8 cellular contexts compared by ENCODE assay signal in genomic region chr11:66081505-66081904, GRCh38. TPM values are rescaled to one million over a fixed set of nuclear protein-coding genes. Genes with fewer than 3 reads are reported as not detected.
DNase-seq lines count a peak whose midpoint lies in the region; ATAC-seq and TF ChIP-seq lines count a peak whose summit lies in the region.

No MANE protein-coding gene starts in this region.

- TF ChIP-seq POLR2A in heart left ventricle (IDR thresholded peaks at IDR 0.05): no peak

- peak; percentile 43 for DNase-seq in GM10266 (ENCODE audit: extremely low spot score)
- DNase-seq in OCI-M1 (lab: John Stamatoyannopoulos, UW): peak; percentile 86
- DNase-seq in activated T-helper 1 cell treated with anti-CD3 and anti-CD28 coated beads, Interleukin-2, amount 50 U/mL, for 16 hours (ENCODE audit: low read depth in 1 of 2, low spot score in 1 of 2): peak; percentile 49 to 52
- peak in 4 of 5 donors; percentile 40 to 63 (median 46) for DNase-seq in heart left ventricle
- DNase-seq in stimulated activated CD4-positive, alpha-beta T cell treated with anti-CD3 and anti-CD28 coated beads, Interleukin-1b, Interleukin-23, amount 100 ng/mL, for 48 hours: peak; percentile 67
- DNase-seq in HuH-7.5 (ENCODE audit: low spot score): no peak
- DNase-seq in NCI-H524 treated with DMSO at 0.1 percent for 48 hours (lab: John Stamatoyannopoulos, UW): no peak

- peak overlapping the region in 1 of 12 donors; percentile 30 for H3K4me3 ChIP-seq in heart left ventricle

- peaks cover 0 to 71% (median 51%) of the 10 kb centered on the region in 12 donors for H3K4me1 ChIP-seq in heart left ventricle

- TF ChIP-seq CTCF in GM10266 (IDR thresholded peaks at IDR 0.05; ENCODE audit: control insufficient read depth, insufficient read depth, low read depth, missing control alignments): no peak
- TF ChIP-seq CTCF in heart left ventricle (IDR thresholded peaks at IDR 0.05): no peak

- H3K36me3 ChIP-seq in heart left ventricle: peaks cover 0 to 15% (median 0%) of the 10 kb centered on the region in 9 donors

- peak overlapping the region in 5 of 12 donors; percentile 10 to 81 (median 16) for H3K27ac ChIP-seq in heart left ventricle

- H3K9me3 ChIP-seq in heart left ventricle: no peaks in the 10 kb centered on the region

- intact Hi-C loops in heart left ventricle (cut with DNase I): loop anchor here in 1 of 10 donors (5.0 kb wide), 1 partner anchor 46 kb away; no protein-coding TSS in a partner anchor

- no peaks in the 10 kb centered on the region for H3K27me3 ChIP-seq in heart left ventricle

- peak; percentile 72 for ATAC-seq in HG03097 (IDR thresholded peaks at IDR 0.05; ENCODE audit: low FRiP score, unreplicated experiment)
- peak in 2 of 4 donors; percentile 63 for ATAC-seq in heart left ventricle

- WGBS in heart left ventricle, 4 donors: 47 to 52% (median 48%) methylated on average over 5 of the region's 5 CpGs

RNA-seq across cellular contexts. Expression of gene PACS1, which starts 11.4 kb away (rescaled TPM):
- 100 to 1,000 TPM in 3 of 9 donors, 10 to 100 TPM in 6; 39.2 to 151 (median 90.4) TPM for total RNA-seq in heart left ventricle
- polyA plus RNA-seq in heart left ventricle: 10 to 100 TPM; 30.6 to 40.2 TPM

RNA-seq across cellular contexts. Expression of gene SF3B2, which starts 29.3 kb away (rescaled TPM):
- total RNA-seq in heart left ventricle: 10 to 100 TPM; 69.8 to 92.9 (median 79.6) TPM
- polyA plus RNA-seq in heart left ventricle: 100 to 1,000 TPM in 1 of 2 donors, 10 to 100 TPM in 1; 43.5 to 106 TPM

RNA-seq across cellular contexts. Expression of gene GAL3ST3, which starts 32.5 kb away (rescaled TPM):
- total RNA-seq in heart left ventricle: 1 to 10 TPM in 8 of 9 donors, under 1 TPM in 1; 0.96 to 4.9 (median 2.4) TPM
- polyA plus RNA-seq in heart left ventricle: 1 to 10 TPM in 1 of 2 donors, under 1 TPM in 1; 0.08 to 1.1 TPM

RNA-seq across cellular contexts. Expression of gene CATSPER1, which starts 55.2 kb away (rescaled TPM):
- total RNA-seq in heart left ventricle: under 1 TPM in 2 of 9 donors, not detected in 7; 0.35 to 0.91 TPM
- under 1 TPM in 1 of 2 donors, not detected in 1; 0.12 TPM for polyA plus RNA-seq in heart left ventricle

Comparison
In these comparisons a context has a peak if more than half of its experiments do, and no peak if none do; other contexts are left out.
1. DNase-seq: peak in GM10266 (single experiment), OCI-M1 (single experiment), activated T-helper 1 cell treated with anti-CD3 and anti-CD28 coated beads, Interleukin-2, amount 50 U/mL, for 16 hours (2 of 2), heart left ventricle (4 of 5) and stimulated activated CD4-positive, alpha-beta T cell treated with anti-CD3 and anti-CD28 coated beads, Interleukin-1b, Interleukin-23, amount 100 ng/mL, for 48 hours (single experiment); none in HuH-7.5 (single experiment) and NCI-H524 treated with DMSO at 0.1 percent for 48 hours (single experiment).